ENCODE assay signal across 1 cellular context in genomic region chr5:42858709-42859108, GRCh38.
TF ChIP-seq lines count a peak whose summit lies in the region.

No MANE protein-coding gene starts in this region.

TF ChIP-seq in HepG2, 621 proteins besides CTCF, POLR2A, EP300 and RAD21 (continued from another document):
- TF ChIP-seq SIX1 (CRISPR knock-in tag; IDR thresholded peaks at IDR 0.05; ENCODE audit: borderline replicate concordance): peak; percentile 31; the same call in 1 of the 2 replicates
- peak; percentile 52 for TF ChIP-seq ZMYM4 (CRISPR knock-in tag; IDR thresholded peaks at IDR 0.05)
- peak; percentile 66 for TF ChIP-seq TEAD3 (CRISPR knock-in tag; optimal IDR thresholded peaks at IDR 0.05; ENCODE audit: borderline replicate concordance)
- TF ChIP-seq ZKSCAN8 (CRISPR knock-in tag; IDR thresholded peaks at IDR 0.05; ENCODE audit: borderline replicate concordance): 0 out of 2 replicates have a peak, but pooled peaks have one; percentile 31
- TF ChIP-seq FOXA3 (CRISPR knock-in tag; IDR thresholded peaks at IDR 0.05): 0 out of 2 replicates have a peak, but pooled peaks have one; percentile 25
- peak; percentile 40; the same call in 1 of the 2 replicates for TF ChIP-seq ARID5B (CRISPR knock-in tag; IDR thresholded peaks at IDR 0.05)
- peak; percentile 51 for TF ChIP-seq SAP130 (CRISPR knock-in tag; IDR thresholded peaks at IDR 0.05; ENCODE audit: low read depth)
- no peak for TF ChIP-seq DNMT3B (CRISPR knock-in tag; conservative IDR thresholded peaks at IDR 0.05)
- 0 out of 2 replicates have a peak, but pooled peaks have one; percentile 42 for TF ChIP-seq ZNF430 (CRISPR knock-in tag; IDR thresholded peaks at IDR 0.05)
